In genomic region chr2:26305109-26305508, GRCh38 we compare ENCODE assay signal across 9 cellular contexts. TPM values are rescaled to one million over a fixed set of nuclear protein-coding genes. Genes with fewer than 3 reads are reported as not detected.
DNase-seq lines count a peak whose midpoint lies in the region; ATAC-seq and TF ChIP-seq lines count a peak whose summit lies in the region.
"Not testable (repeated sequence)": the region's sequence is repeated elsewhere in the genome, so short reads cannot be mapped to it uniquely, and the experiment has no call there.
"Had no signal": no experiment of that assay in that cellular context is flagged by ENCODE, and none has a peak within 500 bp of the region (broad histone marks: within the 10 kb centered on the region; RNA-seq: fewer than 3 reads in every experiment).

No MANE protein-coding gene starts in this region.

- H3K27me3 ChIP-seq in foreskin keratinocyte; neural progenitor cell; subcutaneous abdominal adipose tissue (ENCODE audit: control insufficient read depth in 5 of 5, insufficient read depth in 4 of 5, low read length in 5 of 5): not testable (repeated sequence)

- not testable (repeated sequence) for H3K36me3 Mint-ChIP-seq in brain, neural progenitor cell

- not testable (repeated sequence) for H3K79me2 ChIP-seq in neural progenitor cell (ENCODE audit: low read depth)

- H3K4me1 ChIP-seq in foreskin keratinocyte (peaks cover 30% of the 10 kb centered on the region), neural progenitor cell (peaks cover 32% of the 10 kb centered on the region), subcutaneous abdominal adipose tissue (ENCODE audit: control insufficient read depth in 5 of 5, insufficient read depth in 5 of 5, low read length in 5 of 5) (peaks cover 0 to 19% (median 12%) of the 10 kb centered on the region in 5 donors)
- H3K4me1 ChIP-seq in mucosa of descending colon (ENCODE audit: low read depth), result not testable (repeated sequence)

- H3K9me3 ChIP-seq in mucosa of descending colon; neural progenitor cell (ENCODE audit: low read depth); subcutaneous abdominal adipose tissue (ENCODE audit: control insufficient read depth in 5 of 5, low read length in 5 of 5): not testable (repeated sequence)

- not testable (repeated sequence) for H3K36me3 ChIP-seq in mucosa of descending colon (ENCODE audit: low read depth); neural progenitor cell; subcutaneous abdominal adipose tissue (ENCODE audit: control insufficient read depth in 5 of 5, insufficient read depth in 5 of 5, low read length in 5 of 5)

- H3K4me3 Mint-ChIP-seq in brain, result peak overlapping the region in 1 of 5 experiments; percentile 54
- H3K4me3 Mint-ChIP-seq in neural progenitor cell, result not testable (repeated sequence)

- H3F3A ChIP-seq in neural progenitor cell (ENCODE audit: low read depth), result peaks cover 13% of the 10 kb centered on the region

- not testable (repeated sequence) for H3K4me3 ChIP-seq in mucosa of descending colon; neural progenitor cell; subcutaneous abdominal adipose tissue (ENCODE audit: low read depth in 1 of 5, low read length in 5 of 5)

- not testable (repeated sequence) for H4K20me1 ChIP-seq in neural progenitor cell (ENCODE audit: low read depth)

- not testable (repeated sequence) for TF ChIP-seq CTCF in brain (conservative IDR thresholded peaks at IDR 0.05); foreskin keratinocyte (conservative IDR thresholded peaks at IDR 0.05); mucosa of descending colon (IDR thresholded peaks at IDR 0.05); neural progenitor cell (IDR thresholded peaks at IDR 0.05)

- not testable (repeated sequence) for H3K27me3 Mint-ChIP-seq in brain
- H3K27me3 Mint-ChIP-seq in neural progenitor cell (ENCODE audit: insufficient read depth, low read depth), result peaks cover 11% of the 10 kb centered on the region

- H2AFZ ChIP-seq in neural progenitor cell (replicated peaks), result not testable (repeated sequence)

- not testable (repeated sequence) for ATAC-seq in foreskin keratinocyte
- ATAC-seq in left colon, result peak; percentile 95
- ATAC-seq in mucosa of descending colon, result peak; percentile 69

- not testable (repeated sequence) for DNase-seq in epithelial cell of prostate (ENCODE audit: low read depth, low spot score); neural progenitor cell (ENCODE audit: low spot score)
- DNase-seq in foreskin keratinocyte (peak in 1 of 2 donors; percentile 33), left colon (peak in 1 of 2 donors; percentile 41), mucosa of descending colon (peak in 1 of 3 donors; percentile 53)

- not testable (repeated sequence) for H3K9ac ChIP-seq in neural progenitor cell; subcutaneous abdominal adipose tissue (ENCODE audit: low read length in 5 of 5)

- H3K4me2 ChIP-seq in neural progenitor cell, result peak overlapping the region; percentile 62

- peak overlapping the region in 4 of 5 experiments; percentile 19 to 71 (median 40) for H3K27ac Mint-ChIP-seq in brain
- H3K27ac Mint-ChIP-seq in neural progenitor cell, result not testable (repeated sequence)

- not testable (repeated sequence) for H3K9me3 Mint-ChIP-seq in brain, neural progenitor cell

- intact Hi-C loops in left colon (cut with DNase I, micrococcal nuclease); mucosa of descending colon (cut with DNase I, micrococcal nuclease): not testable (repeated sequence)

- peak overlapping the region; percentile 6 for H3K27ac ChIP-seq in epithelial cell of prostate
- peak overlapping the region; percentile 18 for H3K27ac ChIP-seq in foreskin keratinocyte
- H3K27ac ChIP-seq in neural progenitor cell, result not testable (repeated sequence)
- peak overlapping the region; percentile 25 for H3K27ac ChIP-seq in subcutaneous abdominal adipose tissue (ENCODE audit: low read depth, low read length)

- H3K4me1 Mint-ChIP-seq in brain (peaks cover 25% of the 10 kb centered on the region), neural progenitor cell (peaks cover 12% of the 10 kb centered on the region)

RNA-seq across cellular contexts. Expression of gene SELENOI, which starts 40.8 kb away (rescaled TPM):
- 7.6 TPM for polyA plus RNA-seq in brain (ENCODE audit: insufficient read depth, low read depth, low replicate concordance)
- total RNA-seq in foreskin keratinocyte, result 32.1 and 34.7 TPM in 2 replicates
- polyA plus RNA-seq in foreskin keratinocyte, result 6.1 and 8.2 TPM in 2 replicates
- 10 to 100 TPM; 31.7 to 44.5 TPM for total RNA-seq in left colon
- total RNA-seq in mucosa of descending colon, result 10 to 100 TPM; 27.4 to 42.6 (median 28.0) TPM
- 32.1 and 51.8 TPM in 2 replicates for total RNA-seq in neural progenitor cell (ENCODE audit: low replicate concordance)

RNA-seq across cellular contexts. Expression of gene ADGRF3, which starts 41.5 kb away (rescaled TPM):
- polyA plus RNA-seq in brain (ENCODE audit: insufficient read depth, low read depth, low replicate concordance) (0.22 TPM), foreskin keratinocyte (not detected in 2 replicates)
- total RNA-seq in foreskin keratinocyte (0.04 TPM in 1 of 2 replicates, not detected in the other), left colon (under 1 TPM; 0.34 to 0.49 TPM), mucosa of descending colon (under 1 TPM; 0.13 to 0.77 (median 0.32) TPM), neural progenitor cell (ENCODE audit: low replicate concordance) (0.04 and 0.06 TPM in 2 replicates)
- total RNA-seq: Daoy, H4 had no signal
